ENCODE assay signal across 13 cellular contexts in genomic region chr17:80945736-80946135, GRCh38.
"Had no signal": no experiment of that assay in that cellular context is flagged by ENCODE, and none has a peak within 500 bp of the region (broad histone marks: within the 10 kb centered on the region; RNA-seq: fewer than 3 reads in every experiment).

No MANE protein-coding gene starts in this region.

- ATAC-seq: activated CD4-positive, CD25-positive, alpha-beta regulatory T cell treated with anti-CD3 and anti-CD28 coated beads, Interleukin-2, amount 50 U/mL, for 24 hours; gastrocnemius medialis; naive thymus-derived CD8-positive, alpha-beta T cell had no signal

- H3K9me3 ChIP-seq: gastrocnemius medialis, ovary, upper lobe of left lung had no signal

- H3K36me3 ChIP-seq: ovary had no signal

- DNase-seq: activated CD4-positive, alpha-beta T cell treated with anti-CD3 and anti-CD28 coated beads, Interleukin-2, amount 50 U/mL, for 4 hours; activated T-cell treated with anti-CD3 and anti-CD28 coated beads, Interleukin-2, amount 50 U/mL, for 1 hour; caudate nucleus; effector memory CD4-positive, alpha-beta T cell; gastrocnemius medialis; mammary epithelial cell; SIG-M5; small intestine had no signal

- H3K27ac ChIP-seq: coronary artery, gastrocnemius medialis, ovary, upper lobe of left lung had no signal

- H3K4me3 ChIP-seq: coronary artery, gastrocnemius medialis, ovary, upper lobe of left lung had no signal

- H3K27me3 ChIP-seq: gastrocnemius medialis, ovary, upper lobe of left lung had no signal
